Comparison of ENCODE assay signal across 1 cellular context in genomic region chr2:45567974-45568789, GRCh38.
A peak's percentile ranks its signal among the peaks of the same experiment; 100 is the strongest.
TF ChIP-seq lines count a peak whose summit lies in the region.

No MANE protein-coding gene starts in this region.

TF ChIP-seq in K562, 482 proteins besides CTCF, POLR2A, EP300 and RAD21 (continued from another document):
- TF ChIP-seq, protein P1, sequence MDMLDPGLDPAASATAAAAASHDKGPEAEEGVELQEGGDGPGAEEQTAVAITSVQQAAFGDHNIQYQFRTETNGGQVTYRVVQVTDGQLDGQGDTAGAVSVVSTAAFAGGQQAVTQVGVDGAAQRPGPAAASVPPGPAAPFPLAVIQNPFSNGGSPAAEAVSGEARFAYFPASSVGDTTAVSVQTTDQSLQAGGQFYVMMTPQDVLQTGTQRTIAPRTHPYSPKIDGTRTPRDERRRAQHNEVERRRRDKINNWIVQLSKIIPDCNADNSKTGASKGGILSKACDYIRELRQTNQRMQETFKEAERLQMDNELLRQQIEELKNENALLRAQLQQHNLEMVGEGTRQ (CRISPR knock-in tag; IDR thresholded peaks at IDR 0.05) = no peak
- TF ChIP-seq POLR2H (tag; IDR thresholded peaks at IDR 0.05; ENCODE audit: low read depth) (peak; percentile 29), DIDO1 (tag; IDR thresholded peaks at IDR 0.05; ENCODE audit: low read depth) (peak; percentile 14; the same call in 1 of the 2 replicates), ZFP36 (IDR thresholded peaks at IDR 0.05; ENCODE audit: low read depth, low read length, partially characterized antibody) (no peak), TRIM24 (IDR thresholded peaks at IDR 0.05) (no peak), ZNF174 (CRISPR knock-in tag; IDR thresholded peaks at IDR 0.05) (no peak), TAL1 (IDR thresholded peaks at IDR 0.05) (no peak), ZNF583 (CRISPR knock-in tag; IDR thresholded peaks at IDR 0.05) (no peak), RFX1 (IDR thresholded peaks at IDR 0.05) (no peak), CSDE1 (IDR thresholded peaks at IDR 0.05) (no peak), SMARCA4 (IDR thresholded peaks at IDR 0.05) (no peak), ZNF311 (CRISPR knock-in tag; IDR thresholded peaks at IDR 0.05) (peak; percentile 10; the same call in 1 of the 2 replicates), ZNF431 (CRISPR knock-in tag; IDR thresholded peaks at IDR 0.05) (0 out of 2 replicates have a peak, but pooled peaks have one; percentile 42), RBBP5 (IDR thresholded peaks at IDR 0.05; ENCODE audit: borderline replicate concordance, insufficient read depth, low read length, poor library complexity, severe bottlenecking) (no peak)
- TF ChIP-seq, protein P2, sequence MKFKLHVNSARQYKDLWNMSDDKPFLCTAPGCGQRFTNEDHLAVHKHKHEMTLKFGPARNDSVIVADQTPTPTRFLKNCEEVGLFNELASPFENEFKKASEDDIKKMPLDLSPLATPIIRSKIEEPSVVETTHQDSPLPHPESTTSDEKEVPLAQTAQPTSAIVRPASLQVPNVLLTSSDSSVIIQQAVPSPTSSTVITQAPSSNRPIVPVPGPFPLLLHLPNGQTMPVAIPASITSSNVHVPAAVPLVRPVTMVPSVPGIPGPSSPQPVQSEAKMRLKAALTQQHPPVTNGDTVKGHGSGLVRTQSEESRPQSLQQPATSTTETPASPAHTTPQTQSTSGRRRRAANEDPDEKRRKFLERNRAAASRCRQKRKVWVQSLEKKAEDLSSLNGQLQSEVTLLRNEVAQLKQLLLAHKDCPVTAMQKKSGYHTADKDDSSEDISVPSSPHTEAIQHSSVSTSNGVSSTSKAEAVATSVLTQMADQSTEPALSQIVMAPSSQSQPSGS (CRISPR knock-in tag; IDR thresholded peaks at IDR 0.05) = no peak
